ENCODE assay signal across 26 cellular contexts in genomic region chr2:75353131-75353530, GRCh38.
"Had no signal": no experiment of that assay in that cellular context is flagged by ENCODE, and none has a peak within 500 bp of the region (broad histone marks: within the 10 kb centered on the region; RNA-seq: fewer than 3 reads in every experiment).

No MANE protein-coding gene starts in this region.

- H3K79me2 ChIP-seq: hepatocyte had no signal

- H3K9me3 ChIP-seq: esophagus squamous epithelium, gastroesophageal sphincter, heart left ventricle, left lung, mucosa of descending colon had no signal

- H3K36me3 ChIP-seq: esophagus squamous epithelium, gastroesophageal sphincter, heart left ventricle, left lung had no signal

- H2AFZ ChIP-seq: hepatocyte had no signal

- H3K27ac ChIP-seq: coronary artery, dorsolateral prefrontal cortex, epithelial cell of prostate, esophagus squamous epithelium, gastroesophageal sphincter, heart left ventricle, hepatocyte, left lung had no signal

- FAIRE-seq: colon, endothelial cell of umbilical vein, frontal cortex had no signal

- H3K4me2 ChIP-seq: hepatocyte had no signal

- DNase-seq: dermis blood vessel endothelial cell; dorsolateral prefrontal cortex; effector CD4-positive, alpha-beta T cell; effector memory CD4-positive, alpha-beta T cell; erythroblast; esophagus squamous epithelium; foreskin fibroblast; heart left ventricle; hypothalamus; immature natural killer cell; islet precursor cell; left cardiac atrium; left lung; left ventricle myocardium superior; mesenchymal stem cell; mucosa of descending colon; naive B cell; naive thymus-derived CD8-positive, alpha-beta T cell had no signal

- H3K27me3 ChIP-seq: esophagus squamous epithelium, gastroesophageal sphincter, hepatocyte, left lung had no signal

- H3K4me3 ChIP-seq: coronary artery, dorsolateral prefrontal cortex, esophagus squamous epithelium, gastroesophageal sphincter, heart left ventricle, hepatocyte, left lung, lung, mucosa of descending colon had no signal

- H3K4me1 ChIP-seq: esophagus squamous epithelium, gastroesophageal sphincter, heart left ventricle, left lung had no signal
